ENCODE assay signal across 13 cellular contexts in the genomic region with DNA sequence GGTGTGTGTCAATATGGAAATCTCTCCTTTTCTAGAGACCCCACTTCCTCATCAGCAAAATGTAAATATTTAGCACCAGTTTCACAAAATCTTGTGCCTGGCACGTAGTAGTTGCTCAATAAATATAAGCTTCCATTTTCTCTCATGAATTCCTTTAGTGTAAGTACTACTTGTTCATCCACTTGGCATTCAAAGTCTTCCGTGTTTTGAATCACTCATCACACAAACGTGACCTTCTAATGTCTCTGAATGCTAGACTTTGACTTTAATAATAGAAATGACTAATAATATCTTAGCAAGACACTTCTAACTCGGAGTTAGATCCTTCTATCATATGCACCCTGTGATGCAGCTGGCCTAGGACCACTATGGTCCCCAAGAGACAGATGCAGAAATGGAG.
A peak's percentile ranks its signal among the peaks of the same experiment; 100 is the strongest.
DNase-seq lines count a peak whose midpoint lies in the region; ATAC-seq and TF ChIP-seq lines count a peak whose summit lies in the region.
"Had no signal": no experiment of that assay in that cellular context is flagged by ENCODE, and none has a peak within 500 bp of the region (broad histone marks: within the 10 kb centered on the region; RNA-seq: fewer than 3 reads in every experiment).

No MANE protein-coding gene starts in this region.

- peak; percentile 77 for DNase-seq in AG04449 (ENCODE audit: low read depth, low spot score)
- DNase-seq in ELR (ENCODE audit: low read depth): peak; percentile 86
- DNase-seq in brain microvascular endothelial cell: peak; percentile 60
- peak; percentile 75 for DNase-seq in iris pigment epithelial cell (ENCODE audit: low read depth)
- no peak for DNase-seq in mammary epithelial cell
- DNase-seq in central memory CD4-positive, alpha-beta T cell: no peak
- DNase-seq in retina: no peak
- DNase-seq: activated CD4-positive, CD25-positive, alpha-beta regulatory T cell treated with anti-CD3 and anti-CD28 coated beads, Interleukin-2, amount 50 U/mL, for 72 hours; NCI-H1930; NCI-H69 had no signal

- no peak for TF ChIP-seq CTCF in AG04449 (IDR thresholded peaks at IDR 0.05; ENCODE audit: insufficient read depth, low read length, missing control alignments)
- no peak for TF ChIP-seq CTCF in brain microvascular endothelial cell (IDR thresholded peaks at IDR 0.05; ENCODE audit: low read depth, low read length, missing control alignments)
- no peak for TF ChIP-seq CTCF in mammary epithelial cell (conservative IDR thresholded peaks at IDR 0.05 in 1 of 2, IDR thresholded peaks at IDR 0.05 in 1 of 2; ENCODE audit: extremely low read depth in 1 of 2, insufficient read depth in 1 of 2, low read depth in 1 of 2, low read length in 2 of 2)

- intact Hi-C loops in mammary epithelial cell (cut with micrococcal nuclease): no loop called here

- H3K4me1 ChIP-seq in mammary epithelial cell (ENCODE audit: insufficient read depth, low read length): no peaks in the 10 kb centered on the region

- dilution Hi-C loops in mammary epithelial cell (cut with HindIII; ENCODE audit: low sequenced_read_pairs): no loop called here

- no peaks in the 10 kb centered on the region for H3K79me2 ChIP-seq in mammary epithelial cell (ENCODE audit: insufficient read depth, low read length)

- in situ Hi-C loops in brain microvascular endothelial cell (cut with HindIII; ENCODE audit: low pct_ligation_motif_present, low sequenced_read_pairs) (no loop called here), mammary epithelial cell (cut with MboI; ENCODE audit: low sequenced_read_pairs in 2 of 2) (no loop called here)

- WGBS in mammary epithelial cell (ENCODE audit: low coverage, missing lambda C conversion rate): 39% methylated on average over 4 of the region's 4 CpGs

- H2AFZ ChIP-seq in mammary epithelial cell (ENCODE audit: low read depth, low read length): no peak overlapping the region
- H2AFZ ChIP-seq: neural progenitor cell had no signal

- no peak overlapping the region for H3K4me3 ChIP-seq in AG04449 (ENCODE audit: low read depth, low read length)
- H3K4me3 ChIP-seq in brain microvascular endothelial cell (ENCODE audit: low read depth, low read length): no peak overlapping the region
- no peak overlapping the region for H3K4me3 ChIP-seq in mammary epithelial cell (replicated peaks in 1 of 3; ENCODE audit: insufficient read depth in 1 of 3, low read depth in 2 of 3, low read length in 3 of 3)
- H3K4me3 ChIP-seq: lung, neural progenitor cell had no signal

- no peaks in the 10 kb centered on the region for H3K27me3 ChIP-seq in brain microvascular endothelial cell (replicated peaks)
- H3K27me3 ChIP-seq in mammary epithelial cell (ENCODE audit: insufficient read depth, low read length): no peaks in the 10 kb centered on the region
- H3K27me3 ChIP-seq: neural progenitor cell had no signal

- H3K4me2 ChIP-seq in mammary epithelial cell (ENCODE audit: insufficient read depth, low read depth, low read length): no peak overlapping the region
- H3K4me2 ChIP-seq: neural progenitor cell had no signal

- H3K27ac ChIP-seq in brain microvascular endothelial cell (peak overlapping the region; percentile 76), mammary epithelial cell (ENCODE audit: insufficient read depth, low read depth, low read length) (no peak overlapping the region)
- H3K27ac ChIP-seq: neural progenitor cell had no signal

- H3K9me3 ChIP-seq in mammary epithelial cell (replicated peaks; ENCODE audit: insufficient read depth, low read length): peaks cover 7% of the 10 kb centered on the region

- POLR2A ChIA-PET in AG04449 (lab: Yijun Ruan, JAX): interaction anchor here (0.8 to 1.9 kb wide), 4 partner anchors 8 to 50 kb away, joined by 3 to 7 read pairs (median 6); no protein-coding TSS in a partner anchor

- ATAC-seq in GM18868 (IDR thresholded peaks at IDR 0.05; ENCODE audit: unreplicated experiment): no peak

- H4K20me1 ChIP-seq in mammary epithelial cell (ENCODE audit: insufficient read depth, low read length): no peaks in the 10 kb centered on the region

- H3K9ac ChIP-seq in mammary epithelial cell (ENCODE audit: insufficient read depth, low read length): no peak overlapping the region
- H3K9ac ChIP-seq: neural progenitor cell had no signal

- H3K36me3 ChIP-seq in brain microvascular endothelial cell (replicated peaks) (no peaks in the 10 kb centered on the region), mammary epithelial cell (ENCODE audit: insufficient read depth, low read length) (no peaks in the 10 kb centered on the region)
- H3K36me3 ChIP-seq: neural progenitor cell had no signal

- BruUV-seq in mammary epithelial cell (replicated peaks; lab: Mats Ljungman, UMichigan): no TSS peak

- CTCF ChIA-PET in AG04449 (lab: Yijun Ruan, JAX): interaction anchor here (1.8 kb wide), 1 partner anchor 9 kb away, joined by 4 read pairs; no protein-coding TSS in a partner anchor
- CTCF ChIA-PET in mammary epithelial cell (lab: Charles Lee; ENCODE audit: low non-redundant PET): no interaction called here

Comparison
In these comparisons a context has a peak if more than half of its experiments do, and no peak if none do; other contexts are left out.
1. DNase-seq: peak in AG04449 (single experiment), ELR (single experiment), brain microvascular endothelial cell (single experiment) and iris pigment epithelial cell (single experiment); none in mammary epithelial cell (single experiment), central memory CD4-positive, alpha-beta T cell (single experiment) and retina (single experiment).